8 cellular contexts compared by ENCODE assay signal in the genomic region with DNA sequence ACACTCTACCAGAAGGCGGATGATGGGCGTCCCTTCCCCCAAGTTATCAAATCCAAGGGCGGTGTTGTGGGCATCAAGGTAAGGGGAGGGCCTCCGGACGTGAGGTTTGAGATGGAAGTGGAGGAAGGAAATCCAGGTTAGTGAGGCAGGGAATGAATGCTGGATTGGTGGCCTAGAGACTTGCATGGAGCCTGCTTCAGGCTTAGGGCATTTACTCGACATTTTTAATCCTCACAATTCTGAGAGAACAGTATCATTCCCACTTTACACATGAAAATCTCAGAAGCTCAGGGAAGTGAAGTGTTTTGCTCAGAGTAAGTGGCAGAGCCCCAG. TPM values are rescaled to one million over a fixed set of nuclear protein-coding genes. Genes with fewer than 3 reads are reported as not detected.
DNase-seq lines count a peak whose midpoint lies in the region; ATAC-seq and TF ChIP-seq lines count a peak whose summit lies in the region.

No MANE protein-coding gene starts in this region.

- TF ChIP-seq CTCF in CD4-positive, alpha-beta T cell (IDR thresholded peaks at IDR 0.05), result no peak
- TF ChIP-seq CTCF in OCI-LY3 (IDR thresholded peaks at IDR 0.05; ENCODE audit: low read depth, low read length) (no peak), neural progenitor cell (IDR thresholded peaks at IDR 0.05) (no peak)

- H3K27ac Mint-ChIP-seq in CD4-positive, alpha-beta T cell, result peak overlapping the region; percentile 96
- no peak overlapping the region for H3K27ac Mint-ChIP-seq in neural progenitor cell

- H3K4me1 ChIP-seq in OCI-LY3 (ENCODE audit: low read length) (peaks cover 18% of the 10 kb centered on the region), neural progenitor cell (peaks cover 27% of the 10 kb centered on the region)
- peaks cover 33% of the 10 kb centered on the region for H3K4me1 ChIP-seq in effector memory CD4-positive, alpha-beta T cell (ENCODE audit: control insufficient read depth, insufficient read depth, low read length, poor library complexity, severe bottlenecking)

- H3K4me2 ChIP-seq in OCI-LY3 (ENCODE audit: low read length) (peak overlapping the region; percentile 88; the same call in 1 of the 2 replicates), neural progenitor cell (peak overlapping the region; percentile 86)

- POLR2A ChIA-PET in CD4-positive, alpha-beta T cell (lab: Charles Lee), result interaction anchor here (1.5 to 7.2 kb wide), 5 partner anchors 9 to 303 kb away, joined by 3 to 118 read pairs (median 73); a partner anchor contains a TSS

- peaks cover 60% of the 10 kb centered on the region for H3K36me3 ChIP-seq in OCI-LY3 (replicated peaks; ENCODE audit: low read depth, low read length)
- H3K36me3 ChIP-seq in effector memory CD4-positive, alpha-beta T cell (ENCODE audit: control insufficient read depth, insufficient read depth, low read length), result peaks cover 46% of the 10 kb centered on the region
- peaks cover 13% of the 10 kb centered on the region for H3K36me3 ChIP-seq in neural progenitor cell

- H3K27me3 ChIP-seq in CD4-positive, alpha-beta T cell (ENCODE audit: control insufficient read depth, insufficient read depth, low read length), result no peaks in the 10 kb centered on the region
- no peaks in the 10 kb centered on the region for H3K27me3 ChIP-seq in OCI-LY3 (ENCODE audit: low read depth, low read length)
- H3K27me3 ChIP-seq in effector memory CD4-positive, alpha-beta T cell (replicated peaks; ENCODE audit: control insufficient read depth, insufficient read depth, low read length, poor library complexity, severe bottlenecking), result no peaks in the 10 kb centered on the region
- no peaks in the 10 kb centered on the region for H3K27me3 ChIP-seq in neural progenitor cell

- H3K27ac ChIP-seq in CD4-positive, alpha-beta T cell (ENCODE audit: low read depth, low read length), result no peak overlapping the region
- H3K27ac ChIP-seq in OCI-LY3 (ENCODE audit: low read length), result no peak overlapping the region
- peak overlapping the region; percentile 29 for H3K27ac ChIP-seq in effector memory CD4-positive, alpha-beta T cell (ENCODE audit: insufficient read depth, low read length, poor library complexity, severe bottlenecking)
- H3K27ac ChIP-seq in neural progenitor cell, result no peak overlapping the region

- H3K4me1 Mint-ChIP-seq in CD4-positive, alpha-beta T cell (ENCODE audit: low read depth), result peaks cover 43% of the 10 kb centered on the region
- peaks cover 43% of the 10 kb centered on the region for H3K4me1 Mint-ChIP-seq in neural progenitor cell

- intact Hi-C loops in CD4-positive, alpha-beta T cell (cut with DNase I, micrococcal nuclease), result loop anchor here (5.0 to 10.0 kb wide), 5 partner anchors 47 to 567 kb away; a partner anchor contains a TSS
- intact Hi-C loops in posterior cingulate gyrus (cut with DNase I), result no loop called here

- H3K4me3 ChIP-seq in OCI-LY3 (ENCODE audit: low read length) (peak overlapping the region; percentile 94; the same call in 1 of the 2 replicates), neural progenitor cell (peak overlapping the region; percentile 92)
- H3K4me3 ChIP-seq in effector memory CD4-positive, alpha-beta T cell (ENCODE audit: insufficient read depth, low read depth, low read length, poor library complexity, severe bottlenecking), result peak overlapping the region; percentile 98

- H3K9ac ChIP-seq in OCI-LY3 (ENCODE audit: low read length) (no peak overlapping the region), neural progenitor cell (no peak overlapping the region)

- no peaks in the 10 kb centered on the region for H3K9me3 ChIP-seq in CD4-positive, alpha-beta T cell (ENCODE audit: control insufficient read depth, low read length)
- no peaks in the 10 kb centered on the region for H3K9me3 ChIP-seq in OCI-LY3 (ENCODE audit: insufficient read depth, low read length)
- no peaks in the 10 kb centered on the region for H3K9me3 ChIP-seq in effector memory CD4-positive, alpha-beta T cell (ENCODE audit: control insufficient read depth, low read length)
- no peaks in the 10 kb centered on the region for H3K9me3 ChIP-seq in neural progenitor cell (ENCODE audit: low read depth)

- peak overlapping the region; percentile 73 for H3K4me3 Mint-ChIP-seq in CD4-positive, alpha-beta T cell
- peak overlapping the region; percentile 96 for H3K4me3 Mint-ChIP-seq in neural progenitor cell

- H3K27me3 Mint-ChIP-seq in CD4-positive, alpha-beta T cell, result no peaks in the 10 kb centered on the region
- peaks cover 6% of the 10 kb centered on the region for H3K27me3 Mint-ChIP-seq in neural progenitor cell (ENCODE audit: insufficient read depth, low read depth)

- H4K20me1 ChIP-seq in OCI-LY3 (ENCODE audit: insufficient read depth, low read length), result peaks cover 48% of the 10 kb centered on the region
- peaks cover 54% of the 10 kb centered on the region for H4K20me1 ChIP-seq in neural progenitor cell (ENCODE audit: low read depth)

- peaks cover 69% of the 10 kb centered on the region for H3F3A ChIP-seq in neural progenitor cell (ENCODE audit: low read depth)

- H3K79me2 ChIP-seq in OCI-LY3 (ENCODE audit: low read length), result peaks cover 63% of the 10 kb centered on the region
- H3K79me2 ChIP-seq in neural progenitor cell (ENCODE audit: low read depth), result peaks cover 65% of the 10 kb centered on the region

- CTCF ChIA-PET in CD4-positive, alpha-beta T cell (lab: Charles Lee), result interaction anchor here (5.0 kb wide), 1 partner anchor 25 kb away, joined by 26 read pairs; a partner anchor contains a TSS

- DNase-seq in CD4-positive, alpha-beta T cell, result no peak
- no peak for DNase-seq in effector memory CD4-positive, alpha-beta T cell
- DNase-seq in neural progenitor cell (ENCODE audit: low spot score), result no peak
- DNase-seq in NCI-H2227 (lab: John Stamatoyannopoulos, UW; ENCODE audit: unreplicated experiment), result no peak
- no peak for DNase-seq in HT-29 (ENCODE audit: low spot score)
- no peak for DNase-seq in posterior cingulate gyrus

- H3K9me3 Mint-ChIP-seq in CD4-positive, alpha-beta T cell, result no peaks in the 10 kb centered on the region
- no peaks in the 10 kb centered on the region for H3K9me3 Mint-ChIP-seq in neural progenitor cell

- no peak overlapping the region for H2AFZ ChIP-seq in OCI-LY3 (ENCODE audit: low read depth, low read length)
- H2AFZ ChIP-seq in neural progenitor cell (replicated peaks), result no peak overlapping the region

- ATAC-seq in CD4-positive, alpha-beta T cell (ENCODE audit: poor library complexity), result no peak
- ATAC-seq in GM18909 (IDR thresholded peaks at IDR 0.05; ENCODE audit: poor library complexity, unreplicated experiment), result no peak

- peaks cover 80% of the 10 kb centered on the region for H3K36me3 Mint-ChIP-seq in CD4-positive, alpha-beta T cell (ENCODE audit: low read depth)
- peaks cover 37% of the 10 kb centered on the region for H3K36me3 Mint-ChIP-seq in neural progenitor cell

RNA-seq across cellular contexts. Expression of a gene that starts 2.0 kb away (rescaled TPM):
- 100 to 1,000 TPM; 390 to 396 TPM for total RNA-seq in CD4-positive, alpha-beta T cell
- 469 and 981 TPM in 2 replicates for total RNA-seq in neural progenitor cell (ENCODE audit: low replicate concordance)
- total RNA-seq in HT-29 (2014; rRNA removed; shearing (Covaris generic)), result 1,983 and 2,051 TPM in 2 replicates

RNA-seq across cellular contexts. Expression of a gene that starts 8.2 kb away (rescaled TPM):
- total RNA-seq in CD4-positive, alpha-beta T cell, result 10 to 100 TPM; 83.9 to 87.3 TPM
- total RNA-seq in neural progenitor cell (ENCODE audit: low replicate concordance), result 93.3 and 166 TPM in 2 replicates
- 215 and 226 TPM in 2 replicates for total RNA-seq in HT-29 (2014; rRNA removed; shearing (Covaris generic))

RNA-seq across cellular contexts. Expression of a gene that starts 24.2 kb away (rescaled TPM):
- total RNA-seq in CD4-positive, alpha-beta T cell, result under 1 TPM; 0.42 to 0.47 TPM
- 0.39 and 2.8 TPM in 2 replicates for total RNA-seq in neural progenitor cell (ENCODE audit: low replicate concordance)
- 2.5 and 3.5 TPM in 2 replicates for total RNA-seq in HT-29 (2014; rRNA removed; shearing (Covaris generic))

RNA-seq across cellular contexts. Expression of a gene that starts 28.5 kb away (rescaled TPM):
- 100 to 1,000 TPM; 154 to 166 TPM for total RNA-seq in CD4-positive, alpha-beta T cell
- total RNA-seq in neural progenitor cell (ENCODE audit: low replicate concordance), result 6.8 and 30.7 TPM in 2 replicates
- 14.3 and 16.2 TPM in 2 replicates for total RNA-seq in HT-29 (2014; rRNA removed; shearing (Covaris generic))

RNA-seq across cellular contexts. Expression of a gene that starts 36.5 kb away (rescaled TPM):
- not detected for total RNA-seq in CD4-positive, alpha-beta T cell
- total RNA-seq in neural progenitor cell (ENCODE audit: low replicate concordance), result 2.4 and 9.0 TPM in 2 replicates
- total RNA-seq in HT-29 (2014; rRNA removed; shearing (Covaris generic)), result 0.79 TPM in 1 of 2 replicates, not detected in the other
